Comparison of ENCODE assay signal across 2 cellular contexts in genomic region chr10:59812541-59813122, GRCh38.
TF ChIP-seq lines count a peak whose summit lies in the region.

No MANE protein-coding gene starts in this region.

TF ChIP-seq in liver, 16 proteins besides CTCF, POLR2A, EP300 and RAD21:
- TF ChIP-seq RXRA (IDR thresholded peaks at IDR 0.05) (no peak), TAF1 (conservative IDR thresholded peaks at IDR 0.05) (no peak), HNF4G (IDR thresholded peaks at IDR 0.05) (no peak), HNF4A (conservative IDR thresholded peaks at IDR 0.05) (peak; percentile 10 to 11), GABPA (IDR thresholded peaks at IDR 0.05 in 1 of 2, conservative IDR thresholded peaks at IDR 0.05 in 1 of 2) (no peak)
- TF ChIP-seq, protein P1, sequence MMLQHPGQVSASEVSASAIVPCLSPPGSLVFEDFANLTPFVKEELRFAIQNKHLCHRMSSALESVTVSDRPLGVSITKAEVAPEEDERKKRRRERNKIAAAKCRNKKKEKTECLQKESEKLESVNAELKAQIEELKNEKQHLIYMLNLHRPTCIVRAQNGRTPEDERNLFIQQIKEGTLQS (IDR thresholded peaks at IDR 0.05), result no peak

TF ChIP-seq in HepG2, 621 proteins besides CTCF, POLR2A, EP300 and RAD21:
- TF ChIP-seq KLF11 (CRISPR knock-in tag; IDR thresholded peaks at IDR 0.05) (no peak), MBNL3 (CRISPR knock-in tag; conservative IDR thresholded peaks at IDR 0.05) (no peak), ZNF143 (CRISPR knock-in tag; IDR thresholded peaks at IDR 0.05) (no peak), AFF4 (CRISPR knock-in tag; IDR thresholded peaks at IDR 0.05) (no peak), ZNF563 (CRISPR knock-in tag; IDR thresholded peaks at IDR 0.05) (no peak), NFKB2 (CRISPR knock-in tag; IDR thresholded peaks at IDR 0.05; ENCODE audit: borderline replicate concordance) (no peak), FIP1L1 (IDR thresholded peaks at IDR 0.05; ENCODE audit: borderline replicate concordance, insufficient read depth, low read depth, low read length) (no peak)
TF ChIP-seq in HepG2: peak in this region for 0.
